ENCODE assay signal across 25 cellular contexts in genomic region chr16:79139799-79140198, GRCh38.
"Had no signal": no experiment of that assay in that cellular context is flagged by ENCODE, and none has a peak within 500 bp of the region (broad histone marks: within the 10 kb centered on the region; RNA-seq: fewer than 3 reads in every experiment).

No MANE protein-coding gene starts in this region.

- H3K4me3 Mint-ChIP-seq: dendritic cell treated with granulocyte-macrophage colony-stimulating factor and Interleukin-4, amounts not matched to agents 40 ng/mL and 50 ng/mL, for 4 days; effector memory CD8-positive, alpha-beta T cell; endodermal cell had no signal

- H3K27ac Mint-ChIP-seq: dendritic cell treated with granulocyte-macrophage colony-stimulating factor and Interleukin-4, amounts not matched to agents 40 ng/mL and 50 ng/mL, for 4 days; effector memory CD8-positive, alpha-beta T cell; endodermal cell had no signal

- H3K27me3 Mint-ChIP-seq: dendritic cell treated with granulocyte-macrophage colony-stimulating factor and Interleukin-4, amounts not matched to agents 40 ng/mL and 50 ng/mL, for 4 days; effector memory CD8-positive, alpha-beta T cell had no signal

- H3K4me1 ChIP-seq: colonic mucosa, esophagus muscularis mucosa, esophagus squamous epithelium, foreskin keratinocyte, gastrocnemius medialis, gastroesophageal sphincter, heart left ventricle, heart right ventricle had no signal

- H3K4me3 ChIP-seq: colonic mucosa, coronary artery, dorsolateral prefrontal cortex, esophagus muscularis mucosa, esophagus squamous epithelium, gastrocnemius medialis, gastroesophageal sphincter, heart left ventricle, heart right ventricle had no signal

- DNase-seq: colonic mucosa; cortex of kidney; dermis blood vessel endothelial cell; dorsolateral prefrontal cortex; effector CD4-positive, alpha-beta T cell; effector CD8-positive, alpha-beta T cell; effector memory CD4-positive, alpha-beta T cell; effector memory CD8-positive, alpha-beta T cell; endodermal cell; erythroblast; esophagus squamous epithelium; foreskin fibroblast; foreskin keratinocyte; foreskin melanocyte; gastrocnemius medialis; glutamatergic neuron; head of caudate nucleus; heart left ventricle; heart right ventricle had no signal

- H3K9me3 Mint-ChIP-seq: dendritic cell treated with granulocyte-macrophage colony-stimulating factor and Interleukin-4, amounts not matched to agents 40 ng/mL and 50 ng/mL, for 4 days; effector memory CD8-positive, alpha-beta T cell; endodermal cell had no signal

- H3K27ac ChIP-seq: colonic mucosa, coronary artery, dorsolateral prefrontal cortex, epithelial cell of prostate, esophagus muscularis mucosa, esophagus squamous epithelium, foreskin keratinocyte, gastrocnemius medialis, gastroesophageal sphincter, heart left ventricle, heart right ventricle had no signal

- ATAC-seq: effector memory CD8-positive, alpha-beta T cell; esophagus mucosa; foreskin keratinocyte; gastrocnemius medialis; gastroesophageal sphincter; heart left ventricle; heart right ventricle had no signal

- H3K9me3 ChIP-seq: colonic mucosa, esophagus muscularis mucosa, esophagus squamous epithelium, gastrocnemius medialis, gastroesophageal sphincter, heart left ventricle, heart right ventricle had no signal

- H3K27me3 ChIP-seq: colonic mucosa, dorsolateral prefrontal cortex, esophagus muscularis mucosa, esophagus squamous epithelium, foreskin keratinocyte, gastrocnemius medialis, gastroesophageal sphincter, heart left ventricle, heart right ventricle had no signal

- H3K36me3 ChIP-seq: colonic mucosa, esophagus muscularis mucosa, esophagus squamous epithelium, gastrocnemius medialis, gastroesophageal sphincter, heart left ventricle, heart right ventricle had no signal
